ENCODE assay signal across 10 cellular contexts in the genomic region with DNA sequence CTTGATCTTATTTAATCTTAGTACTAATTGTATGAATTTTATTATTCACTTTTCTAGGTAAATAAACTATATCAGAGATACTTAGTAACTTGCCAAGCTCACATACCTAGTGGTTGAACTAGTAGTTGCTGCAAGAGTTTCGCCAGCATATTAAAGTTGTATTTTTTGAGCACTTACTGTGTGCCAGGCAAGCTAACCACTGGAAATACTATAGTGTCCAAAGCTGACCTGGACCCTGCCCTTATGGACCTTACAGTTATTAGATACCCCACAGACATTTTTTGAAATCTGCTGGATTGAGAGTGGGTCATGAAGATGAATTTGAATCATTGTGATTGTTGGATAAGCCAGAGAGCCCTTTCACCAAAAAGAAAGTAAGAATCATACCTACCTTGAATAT.
A peak's percentile ranks its signal among the peaks of the same experiment; 100 is the strongest.
DNase-seq lines count a peak whose midpoint lies in the region; ATAC-seq and TF ChIP-seq lines count a peak whose summit lies in the region.
"Had no signal": no experiment of that assay in that cellular context is flagged by ENCODE, and none has a peak within 500 bp of the region (broad histone marks: within the 10 kb centered on the region; RNA-seq: fewer than 3 reads in every experiment).

No MANE protein-coding gene starts in this region.

- H3K27me3 ChIP-seq in SJCRH30 = no peaks in the 10 kb centered on the region
- H3K27me3 ChIP-seq in rectal smooth muscle tissue (ENCODE audit: control insufficient read depth, insufficient read depth, low read length) = no peaks in the 10 kb centered on the region

- in situ Hi-C loops in ACHN (cut with HindIII; ENCODE audit: low pct_ligation_motif_present, low pct_unique_long_range_greater_than_20kb, low sequenced_read_pairs) = loop anchor here (25.0 kb wide), 2 partner anchors 193 to 868 kb away; no protein-coding TSS in a partner anchor

- no peak overlapping the region for H3K9ac ChIP-seq in rectal smooth muscle tissue (ENCODE audit: low read length)

- no peaks in the 10 kb centered on the region for H3K36me3 ChIP-seq in SJCRH30
- no peaks in the 10 kb centered on the region for H3K36me3 ChIP-seq in rectal smooth muscle tissue (ENCODE audit: control insufficient read depth, insufficient read depth, low read length)

- H3K4me3 ChIP-seq in SJCRH30 (no peak overlapping the region), fibroblast of the aortic adventitia (ENCODE audit: low read depth, low read length) (no peak overlapping the region), rectal smooth muscle tissue (ENCODE audit: low read length) (no peak overlapping the region)

- peak; percentile 12 for TF ChIP-seq CTCF in fibroblast of the aortic adventitia (IDR thresholded peaks at IDR 0.05; ENCODE audit: insufficient read depth, low read length)

- H3K27ac ChIP-seq in SJCRH30 (peak overlapping the region; percentile 63), rectal smooth muscle tissue (ENCODE audit: low read depth, low read length) (peak overlapping the region; percentile 57)

- no peaks in the 10 kb centered on the region for H3K9me3 ChIP-seq in SJCRH30 (replicated peaks)

- ATAC-seq in GM19351 (IDR thresholded peaks at IDR 0.05; ENCODE audit: unreplicated experiment) (no peak), GM19328 (IDR thresholded peaks at IDR 0.05; ENCODE audit: unreplicated experiment) (no peak)
- ATAC-seq: activated naive CD8-positive, alpha-beta T cell treated with anti-CD3 and anti-CD28 coated beads, Interleukin-2, amount 50 U/mL, for 24 hours had no signal

- H3K4me1 ChIP-seq in SJCRH30 (peaks cover 42% of the 10 kb centered on the region), rectal smooth muscle tissue (ENCODE audit: control insufficient read depth, insufficient read depth, low read length) (peaks cover 44% of the 10 kb centered on the region)

- DNase-seq in ACHN (peak; percentile 22), SJCRH30 (no peak), fibroblast of the aortic adventitia (ENCODE audit: low read depth) (peak; percentile 34), ureter (ENCODE audit: low spot score) (no peak)
- no peak for DNase-seq in stimulated activated naive CD4-positive, alpha-beta T cell (lab: John Stamatoyannopoulos, UW)
- DNase-seq: activated T-cell treated with anti-CD3 and anti-CD28 coated beads, Interleukin-2, amount 50 U/mL, for 1 hour had no signal

Comparison
In these comparisons a context has a peak if more than half of its experiments do, and no peak if none do; other contexts are left out.
1. DNase-seq: peak in ACHN (single experiment) and fibroblast of the aortic adventitia (single experiment); none in SJCRH30 (0 of 2), ureter (single experiment) and stimulated activated naive CD4-positive, alpha-beta T cell (0 of 6).